ENCODE assay signal across 1 cellular context in the genomic region with DNA sequence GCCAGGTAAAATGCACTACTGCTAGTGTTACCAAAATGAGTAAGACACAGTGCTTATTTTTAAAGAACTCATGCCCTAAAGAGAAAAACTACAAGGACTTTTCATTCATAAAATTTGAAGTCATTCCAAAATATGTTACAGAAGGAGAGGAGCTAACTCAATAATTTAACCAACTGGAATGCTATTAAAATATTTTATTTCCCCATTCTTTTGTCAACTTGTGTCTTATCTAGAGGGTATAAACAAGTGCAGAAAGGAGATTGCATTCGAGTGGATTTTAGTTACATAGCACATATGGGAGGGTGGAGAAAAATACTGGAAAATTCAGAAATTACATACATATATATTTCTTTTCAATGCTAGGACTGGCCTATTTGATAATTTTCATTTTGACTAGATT.
TF ChIP-seq lines count a peak whose summit lies in the region.

No MANE protein-coding gene starts in this region.

TF ChIP-seq in SK-N-SH, 30 proteins besides CTCF, POLR2A, EP300 and RAD21 (continued from another document):
- TF ChIP-seq, protein P1, sequence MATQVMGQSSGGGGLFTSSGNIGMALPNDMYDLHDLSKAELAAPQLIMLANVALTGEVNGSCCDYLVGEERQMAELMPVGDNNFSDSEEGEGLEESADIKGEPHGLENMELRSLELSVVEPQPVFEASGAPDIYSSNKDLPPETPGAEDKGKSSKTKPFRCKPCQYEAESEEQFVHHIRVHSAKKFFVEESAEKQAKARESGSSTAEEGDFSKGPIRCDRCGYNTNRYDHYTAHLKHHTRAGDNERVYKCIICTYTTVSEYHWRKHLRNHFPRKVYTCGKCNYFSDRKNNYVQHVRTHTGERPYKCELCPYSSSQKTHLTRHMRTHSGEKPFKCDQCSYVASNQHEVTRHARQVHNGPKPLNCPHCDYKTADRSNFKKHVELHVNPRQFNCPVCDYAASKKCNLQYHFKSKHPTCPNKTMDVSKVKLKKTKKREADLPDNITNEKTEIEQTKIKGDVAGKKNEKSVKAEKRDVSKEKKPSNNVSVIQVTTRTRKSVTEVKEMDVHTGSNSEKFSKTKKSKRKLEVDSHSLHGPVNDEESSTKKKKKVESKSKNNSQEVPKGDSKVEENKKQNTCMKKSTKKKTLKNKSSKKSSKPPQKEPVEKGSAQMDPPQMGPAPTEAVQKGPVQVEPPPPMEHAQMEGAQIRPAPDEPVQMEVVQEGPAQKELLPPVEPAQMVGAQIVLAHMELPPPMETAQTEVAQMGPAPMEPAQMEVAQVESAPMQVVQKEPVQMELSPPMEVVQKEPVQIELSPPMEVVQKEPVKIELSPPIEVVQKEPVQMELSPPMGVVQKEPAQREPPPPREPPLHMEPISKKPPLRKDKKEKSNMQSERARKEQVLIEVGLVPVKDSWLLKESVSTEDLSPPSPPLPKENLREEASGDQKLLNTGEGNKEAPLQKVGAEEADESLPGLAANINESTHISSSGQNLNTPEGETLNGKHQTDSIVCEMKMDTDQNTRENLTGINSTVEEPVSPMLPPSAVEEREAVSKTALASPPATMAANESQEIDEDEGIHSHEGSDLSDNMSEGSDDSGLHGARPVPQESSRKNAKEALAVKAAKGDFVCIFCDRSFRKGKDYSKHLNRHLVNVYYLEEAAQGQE (IDR thresholded peaks at IDR 0.05; ENCODE audit: low read depth, low read length): no peak
- no peak for TF ChIP-seq RCOR1 (IDR thresholded peaks at IDR 0.05; ENCODE audit: low read length)
- no peak for TF ChIP-seq MEF2A (IDR thresholded peaks at IDR 0.05; ENCODE audit: borderline replicate concordance, low read depth)
- TF ChIP-seq, protein P2, sequence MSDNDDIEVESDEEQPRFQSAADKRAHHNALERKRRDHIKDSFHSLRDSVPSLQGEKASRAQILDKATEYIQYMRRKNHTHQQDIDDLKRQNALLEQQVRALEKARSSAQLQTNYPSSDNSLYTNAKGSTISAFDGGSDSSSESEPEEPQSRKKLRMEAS (IDR thresholded peaks at IDR 0.05; ENCODE audit: low read depth): no peak
- TF ChIP-seq FOXM1 (IDR thresholded peaks at IDR 0.05; ENCODE audit: low read depth): no peak
- no peak for TF ChIP-seq CHD2 (IDR thresholded peaks at IDR 0.05; ENCODE audit: low read length, partially characterized antibody)
